ENCODE assay signal across 8 cellular contexts in the genomic region with DNA sequence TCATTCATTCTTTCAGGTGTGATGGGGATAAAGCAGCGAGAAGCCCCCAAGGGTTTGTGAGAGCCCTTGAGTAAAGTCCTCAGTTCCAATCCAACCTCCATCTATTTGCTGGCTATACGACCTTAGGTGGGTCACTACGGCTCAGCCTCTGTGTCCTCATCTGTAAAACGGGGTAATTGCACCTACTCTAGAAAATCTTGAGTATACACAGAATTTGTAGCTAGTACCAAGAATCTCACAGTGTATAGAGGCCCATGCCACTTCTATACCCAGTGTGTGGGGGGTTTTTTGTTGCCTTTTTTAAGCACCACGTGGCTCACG. TPM values are rescaled to one million over a fixed set of nuclear protein-coding genes. Genes with fewer than 3 reads are reported as not detected.
A peak's percentile ranks its signal among the peaks of the same experiment; 100 is the strongest.
DNase-seq lines count a peak whose midpoint lies in the region; ATAC-seq and TF ChIP-seq lines count a peak whose summit lies in the region.

No MANE protein-coding gene starts in this region.

- no peaks in the 10 kb centered on the region for H3K9me3 ChIP-seq in WERI-Rb-1 (ENCODE audit: severe bottlenecking)
- no peaks in the 10 kb centered on the region for H3K9me3 ChIP-seq in iPS-20b (ENCODE audit: insufficient read depth, low read depth, low read length)
- no peaks in the 10 kb centered on the region for H3K9me3 ChIP-seq in testis

- H3K4me1 ChIP-seq in iPS-20b (ENCODE audit: insufficient read depth, low read length) (no peaks in the 10 kb centered on the region), testis (peaks cover 6% of the 10 kb centered on the region)

- H3K9ac ChIP-seq in iPS-20b (ENCODE audit: low read depth, low read length), result peak overlapping the region; percentile 87; the same call in 1 of the 2 replicates

- TF ChIP-seq CTCF in WERI-Rb-1 (IDR thresholded peaks at IDR 0.05; ENCODE audit: low read depth, low read length), result no peak
- TF ChIP-seq CTCF in testis (IDR thresholded peaks at IDR 0.05), result no peak

- no peak for ATAC-seq in HG03469 (IDR thresholded peaks at IDR 0.05; ENCODE audit: unreplicated experiment)

- peak overlapping the region; percentile 90 for H3K27ac Mint-ChIP-seq in activated CD4-positive, alpha-beta T cell treated with anti-CD3 and anti-CD28 coated beads, Interleukin-2, amount 10 ng/mL, durations not matched to agents 7 days and 5 days

- peaks cover 26% of the 10 kb centered on the region for H3K36me3 Mint-ChIP-seq in activated CD4-positive, alpha-beta T cell treated with anti-CD3 and anti-CD28 coated beads, Interleukin-2, amount 10 ng/mL, durations not matched to agents 7 days and 5 days (ENCODE audit: low read depth)

- H3K4me1 Mint-ChIP-seq in activated CD4-positive, alpha-beta T cell treated with anti-CD3 and anti-CD28 coated beads, Interleukin-2, amount 10 ng/mL, durations not matched to agents 7 days and 5 days, result peaks cover 45% of the 10 kb centered on the region

- CTCF ChIA-PET in activated CD4-positive, alpha-beta T cell treated with anti-CD3 and anti-CD28 coated beads, Interleukin-2, amount 10 ng/mL, durations not matched to agents 7 days and 5 days (lab: Charles Lee), result interaction anchor here (0.6 to 3.2 kb wide), 4 partner anchors 12 to 452 kb away, joined by 3 to 9 read pairs (median 4); no protein-coding TSS in a partner anchor

- no peaks in the 10 kb centered on the region for H3K27me3 Mint-ChIP-seq in activated CD4-positive, alpha-beta T cell treated with anti-CD3 and anti-CD28 coated beads, Interleukin-2, amount 10 ng/mL, durations not matched to agents 7 days and 5 days

- peaks cover 36% of the 10 kb centered on the region for H3K36me3 ChIP-seq in WERI-Rb-1
- H3K36me3 ChIP-seq in iPS-20b (ENCODE audit: insufficient read depth, low read depth, low read length), result peaks cover 17% of the 10 kb centered on the region
- no peaks in the 10 kb centered on the region for H3K36me3 ChIP-seq in testis (ENCODE audit: low read depth, missing control alignments)

- H3K27me3 ChIP-seq in WERI-Rb-1 (ENCODE audit: insufficient read depth, low read depth, severe bottlenecking) (no peaks in the 10 kb centered on the region), iPS-20b (ENCODE audit: insufficient read depth, low read length) (no peaks in the 10 kb centered on the region), testis (no peaks in the 10 kb centered on the region)

- H3K27ac ChIP-seq in WERI-Rb-1 (peak overlapping the region; percentile 99), iPS-20b (ENCODE audit: low read length) (no peak overlapping the region), testis (peak overlapping the region in 1 of 2 donors; percentile 89)

- peak overlapping the region; percentile 84 for H3K4me3 Mint-ChIP-seq in activated CD4-positive, alpha-beta T cell treated with anti-CD3 and anti-CD28 coated beads, Interleukin-2, amount 10 ng/mL, durations not matched to agents 7 days and 5 days

- WGBS in testis, 2 donors, result 9 to 27% methylated on average over 6 of the region's 6 CpGs

- POLR2A ChIA-PET in activated CD4-positive, alpha-beta T cell treated with anti-CD3 and anti-CD28 coated beads, Interleukin-2, amount 10 ng/mL, durations not matched to agents 7 days and 5 days (lab: Charles Lee), result interaction anchor here (0.5 to 1.2 kb wide), 2 partner anchors 76 to 1186 kb away, joined by 3 to 4 read pairs; partner anchors contain the start of gene ICAM1

- intact Hi-C loops in testis (cut with DNase I; ENCODE audit: low total_unique reads), result no loop called here

- H3K9me3 Mint-ChIP-seq in activated CD4-positive, alpha-beta T cell treated with anti-CD3 and anti-CD28 coated beads, Interleukin-2, amount 10 ng/mL, durations not matched to agents 7 days and 5 days, result no peaks in the 10 kb centered on the region

- DNase-seq in activated CD4-positive, alpha-beta T cell treated with anti-CD3 and anti-CD28 coated beads, Interleukin-2, amount 10 ng/mL, durations not matched to agents 7 days and 5 days, result no peak
- DNase-seq in activated CD4-positive, alpha-beta T cell treated with anti-CD3 and anti-CD28 coated beads for 48 hours, result no peak
- DNase-seq in WERI-Rb-1 (no peak), testis (no peak)
- DNase-seq in activated CD8-positive, alpha-beta memory T cell treated with anti-CD3 and anti-CD28 coated beads, Interleukin-2, amount 50 U/mL, for 48 hours, result no peak
- no peak for DNase-seq in activated CD4-positive, alpha-beta T cell treated with anti-CD3 and anti-CD28 coated beads for 1 hour

- TF ChIP-seq POLR2A in testis (IDR thresholded peaks at IDR 0.05), result no peak

- H3K4me3 ChIP-seq in WERI-Rb-1 (ENCODE audit: low read depth, low read length) (peak overlapping the region; percentile 91), iPS-20b (ENCODE audit: low read length) (peak overlapping the region; percentile 89), testis (peak overlapping the region; percentile 89 to 91)

RNA-seq across cellular contexts. Expression of gene DNMT1, which starts 0.4 kb away (rescaled TPM):
- total RNA-seq in activated CD4-positive, alpha-beta T cell treated with anti-CD3 and anti-CD28 coated beads, Interleukin-2, amount 10 ng/mL, durations not matched to agents 7 days and 5 days, result 100 to 1,000 TPM; 375 to 404 TPM
- 100 to 1,000 TPM; 103 to 145 TPM for total RNA-seq in testis
- 96.5 TPM for polyA plus RNA-seq in testis (ENCODE audit: insufficient read depth, low read depth, low replicate concordance)

RNA-seq across cellular contexts. Expression of gene S1PR2, which starts 36.0 kb away (rescaled TPM):
- 1 to 10 TPM; 6.1 to 6.5 TPM for total RNA-seq in activated CD4-positive, alpha-beta T cell treated with anti-CD3 and anti-CD28 coated beads, Interleukin-2, amount 10 ng/mL, durations not matched to agents 7 days and 5 days
- total RNA-seq in testis, result 10 to 100 TPM in 1 of 2 donors, 1 to 10 TPM in 1; 8.7 to 13.7 TPM
- polyA plus RNA-seq in testis (ENCODE audit: insufficient read depth, low read depth, low replicate concordance), result 11.9 TPM

RNA-seq across cellular contexts. Expression of gene MRPL4, which starts 56.9 kb away (rescaled TPM):
- 10 to 100 TPM; 58.7 to 67.9 TPM for total RNA-seq in activated CD4-positive, alpha-beta T cell treated with anti-CD3 and anti-CD28 coated beads, Interleukin-2, amount 10 ng/mL, durations not matched to agents 7 days and 5 days
- total RNA-seq in testis, result 10 to 100 TPM; 63.5 to 91.8 TPM
- 53.3 TPM for polyA plus RNA-seq in testis (ENCODE audit: insufficient read depth, low read depth, low replicate concordance)
